Comparison of ENCODE assay signal across 21 cellular contexts in the genomic region with DNA sequence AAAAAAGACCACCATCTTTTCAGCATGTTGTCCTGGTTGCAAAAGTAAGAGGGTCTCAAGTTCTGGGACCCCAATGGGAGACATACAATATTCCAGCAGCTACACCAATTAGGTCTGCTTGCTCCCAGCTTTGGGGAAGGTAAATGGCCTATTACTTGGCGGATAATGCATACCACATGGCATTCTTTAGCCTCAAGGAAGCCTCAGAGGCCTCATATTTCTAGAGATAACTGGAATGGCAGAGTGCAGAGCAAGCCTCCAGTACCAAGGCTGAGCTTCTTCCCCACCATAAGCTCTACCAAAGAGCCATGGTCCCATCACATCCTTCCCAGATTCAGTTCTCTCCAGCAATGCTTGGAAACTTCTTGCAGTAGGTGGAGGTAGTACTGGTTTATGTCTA.
DNase-seq lines count a peak whose midpoint lies in the region; ATAC-seq, FAIRE-seq and TF ChIP-seq lines count a peak whose summit lies in the region.
"Had no signal": no experiment of that assay in that cellular context is flagged by ENCODE, and none has a peak within 500 bp of the region (broad histone marks: within the 10 kb centered on the region; RNA-seq: fewer than 3 reads in every experiment).

No MANE protein-coding gene starts in this region.

- H3K9me2 ChIP-seq in SK-N-SH (no peaks in the 10 kb centered on the region), Karpas-422 (replicated peaks; ENCODE audit: insufficient read depth, low read length) (no peaks in the 10 kb centered on the region)

- H3K9ac ChIP-seq in SK-N-SH (no peak overlapping the region), K562 (ENCODE audit: insufficient read depth in 1 of 2, low read depth in 2 of 2, low read length in 2 of 2) (no peak overlapping the region), Karpas-422 (ENCODE audit: low read length) (no peak overlapping the region)
- H3K9ac ChIP-seq: BLaER1, GM23248 had no signal

- TF ChIP-seq POLR2A in K562 (conservative IDR thresholded peaks at IDR 0.05): no peak

- H3K4me1 ChIP-seq in SK-N-SH (ENCODE audit: control insufficient read depth in 1 of 2, insufficient read depth in 2 of 2, low read depth in 1 of 2, low read length in 1 of 2) (peaks cover 0 to 7% of the 10 kb centered on the region in 2 experiments; a peak in 1 of 4 replicates), K562 (replicated peaks in 1 of 2; ENCODE audit: control insufficient read depth in 2 of 2, insufficient read depth in 2 of 2, low read length in 2 of 2) (no peaks in the 10 kb centered on the region; a peak in 2 of 5 replicates), Karpas-422 (ENCODE audit: low read length) (no peaks in the 10 kb centered on the region), aorta (ENCODE audit: control insufficient read depth in 1 of 2, insufficient read depth in 2 of 2, low read length in 2 of 2) (no peaks in the 10 kb centered on the region)

- H3K36me3 ChIP-seq in SK-N-SH (replicated peaks in 1 of 2; ENCODE audit: control insufficient read depth in 1 of 2, insufficient read depth in 2 of 2, low read length in 1 of 2): no peaks in the 10 kb centered on the region
- H3K36me3 ChIP-seq in K562 (ENCODE audit: control insufficient read depth, insufficient read depth, low read length): no peaks in the 10 kb centered on the region
- no peaks in the 10 kb centered on the region for H3K36me3 ChIP-seq in Karpas-422 (ENCODE audit: insufficient read depth, low read length)
- H3K36me3 ChIP-seq in aorta (ENCODE audit: control insufficient read depth in 1 of 2, insufficient read depth in 2 of 2, low read length in 1 of 2): no peaks in the 10 kb centered on the region
- H3K36me3 ChIP-seq: BLaER1 had no signal

- no peak for DNase-seq in SK-N-SH
- DNase-seq in K562 (ENCODE audit: extremely low read depth in 1 of 4, low spot score in 3 of 4): no peak
- peak; percentile 42 for DNase-seq in islet precursor cell
- DNase-seq in stimulated activated CD4-positive, alpha-beta T cell treated with anti-CD3 and anti-CD28 coated beads, Interleukin-1b, Interleukin-23, amount 100 ng/mL, for 48 hours: no peak
- DNase-seq in Karpas-422: no peak
- no peak for DNase-seq in NCI-H345 treated with DMSO at 0.1 percent for 48 hours (lab: John Stamatoyannopoulos, UW; ENCODE audit: unreplicated experiment)
- DNase-seq in aorta: no peak
- DNase-seq: CD4-positive, alpha-beta T cell; CD8-positive, alpha-beta memory T cell; DMS 273 treated with DMSO at 0.1 percent for 48 hours; DMS79; GF-D8; GM23248; H9 had no signal

- H3K79me2 ChIP-seq in SK-N-SH (ENCODE audit: insufficient read depth) (no peaks in the 10 kb centered on the region), K562 (ENCODE audit: control insufficient read depth, insufficient read depth, low read length) (no peaks in the 10 kb centered on the region), Karpas-422 (ENCODE audit: low read length) (no peaks in the 10 kb centered on the region)

- 80% methylated on average over 1 of the region's 1 CpG for WGBS in SK-N-SH (ENCODE audit: low lambda C conversion rate)
- 90% methylated on average over 1 of the region's 1 CpG for WGBS in K562 (ENCODE audit: insufficient coverage, low coverage, missing lambda C conversion rate)
- WGBS in aorta, 2 donors: 97 to 100% methylated on average over 1 of the region's 1 CpG

- ATAC-seq in SK-N-SH treated with all-trans-retinoic acid at 6 μM for 48 hours: peak; percentile 73
- no peak for ATAC-seq in K562
- ATAC-seq in aorta (ENCODE audit: low FRiP score): no peak
- ATAC-seq: HCT116 had no signal

- H3F3A ChIP-seq in SK-N-SH (replicated peaks; ENCODE audit: insufficient read depth): no peaks in the 10 kb centered on the region

- intact Hi-C loops in K562 (cut with micrococcal nuclease) (no loop called here), aorta (cut with DNase I) (no loop called here)

- POLR2A ChIA-PET in SK-N-SH (lab: Yijun Ruan, JAX) (no interaction called here), K562 (lab: Yijun Ruan, JAX) (interaction anchor here (0.8 kb wide), 1 partner anchor 53 kb away, joined by 3 read pairs; no protein-coding TSS in a partner anchor)

- no peak overlapping the region for H2AFZ ChIP-seq in SK-N-SH (ENCODE audit: low read depth)
- H2AFZ ChIP-seq in K562 (ENCODE audit: low read depth, low read length): 0 out of 2 replicates have a peak overlapping the region, but pooled peaks have one; percentile 51
- H2AFZ ChIP-seq in Karpas-422 (ENCODE audit: low read length): no peak overlapping the region
- H2AFZ ChIP-seq: GM23248 had no signal

- TF ChIP-seq CTCF in SK-N-SH (IDR thresholded peaks at IDR 0.05) (no peak), K562 (IDR thresholded peaks at IDR 0.05 in 2 of 3, conservative IDR thresholded peaks at IDR 0.05 in 1 of 3; ENCODE audit: insufficient read depth in 2 of 3, low read depth in 1 of 3, low read length in 3 of 3) (no peak)

- no TSS peak for BruUV-seq in K562 (replicated peaks; lab: Mats Ljungman, UMichigan)

- H3K27me3 ChIP-seq in SK-N-SH (ENCODE audit: insufficient read depth): peaks cover 4% of the 10 kb centered on the region; the same call in 1 of the 2 replicates
- no peaks in the 10 kb centered on the region for H3K27me3 ChIP-seq in K562 (ENCODE audit: control insufficient read depth in 2 of 2, insufficient read depth in 2 of 2, low read length in 2 of 2)
- no peaks in the 10 kb centered on the region for H3K27me3 ChIP-seq in Karpas-422 (ENCODE audit: low read length)
- no peaks in the 10 kb centered on the region for H3K27me3 ChIP-seq in aorta (ENCODE audit: control insufficient read depth in 1 of 2, insufficient read depth in 2 of 2, low read length in 1 of 2)
- H3K27me3 ChIP-seq: BLaER1 had no signal

- no peaks in the 10 kb centered on the region for H3K9me3 ChIP-seq in SK-N-SH
- no peaks in the 10 kb centered on the region for H3K9me3 ChIP-seq in K562 (replicated peaks; ENCODE audit: control insufficient read depth, insufficient read depth, low read depth, low read length)
- H3K9me3 ChIP-seq in Karpas-422 (ENCODE audit: low read length): no peaks in the 10 kb centered on the region
- no peaks in the 10 kb centered on the region for H3K9me3 ChIP-seq in aorta (ENCODE audit: control insufficient read depth, low read length)
- H3K9me3 ChIP-seq: BLaER1 had no signal

- CTCF ChIA-PET in SK-N-SH (lab: Yijun Ruan, JAX) (no interaction called here), K562 (lab: Yijun Ruan, JAX; ENCODE audit: low intra/inter-chr PET ratio) (no interaction called here)

- H4K20me1 ChIP-seq in SK-N-SH (ENCODE audit: insufficient read depth) (no peaks in the 10 kb centered on the region), K562 (replicated peaks; ENCODE audit: control insufficient read depth, insufficient read depth, low read length) (no peaks in the 10 kb centered on the region), Karpas-422 (ENCODE audit: insufficient read depth, low read depth, low read length) (no peaks in the 10 kb centered on the region)
- H4K20me1 ChIP-seq: BLaER1 had no signal

- no peak for FAIRE-seq in K562 (lab: Jason Lieb, UNC)
- FAIRE-seq: A204.1, D721Med, GM12892 had no signal

- in situ Hi-C loops in K562 (cut with MboI): no loop called here

- TF ChIP-seq RAD21 in SK-N-SH (IDR thresholded peaks at IDR 0.05; ENCODE audit: low read length) (no peak), K562 (CRISPR knock-in tag; conservative IDR thresholded peaks at IDR 0.05 in 1 of 2, IDR thresholded peaks at IDR 0.05 in 1 of 2) (no peak)

- H3K9me1 ChIP-seq in K562 (ENCODE audit: control insufficient read depth, insufficient read depth, low read length): no peaks in the 10 kb centered on the region

- H3K27ac ChIP-seq in SK-N-SH (ENCODE audit: low read depth in 2 of 2, low read length in 1 of 2): no peak overlapping the region
- no peak overlapping the region for H3K27ac ChIP-seq in K562 (ENCODE audit: extremely low read depth, low read depth, low read length)
- H3K27ac ChIP-seq in Karpas-422 (ENCODE audit: low read length): no peak overlapping the region
- H3K27ac ChIP-seq in aorta (ENCODE audit: low read depth in 1 of 2, low read length in 2 of 2): no peak overlapping the region
- H3K27ac ChIP-seq: 22Rv1, GM23248 had no signal

- H3K4me3 ChIP-seq in SK-N-SH (ENCODE audit: low read depth in 2 of 2, low read length in 1 of 2): no peak overlapping the region
- no peak overlapping the region for H3K4me3 ChIP-seq in K562
- H3K4me3 ChIP-seq in Karpas-422 (ENCODE audit: low read length): no peak overlapping the region
- no peak overlapping the region for H3K4me3 ChIP-seq in aorta (ENCODE audit: low read length in 2 of 2)
- H3K4me3 ChIP-seq: BLaER1, GM23248 had no signal

- H3K4me2 ChIP-seq in SK-N-SH (no peak overlapping the region), K562 (ENCODE audit: insufficient read depth, low read length) (no peak overlapping the region), Karpas-422 (ENCODE audit: low read depth, low read length, poor library complexity, severe bottlenecking) (no peak overlapping the region)

- TF ChIP-seq EP300 in SK-N-SH (IDR thresholded peaks at IDR 0.05; ENCODE audit: borderline replicate concordance in 1 of 2, low read depth in 1 of 2, low read length in 1 of 2) (no peak), K562 (IDR thresholded peaks at IDR 0.05; ENCODE audit: low read length) (no peak)

TF ChIP-seq in SK-N-SH treated with all-trans-retinoic acid at 6 μM for 48 hours, 23 proteins besides CTCF, POLR2A, EP300 and RAD21 (continues in another document):
- TF ChIP-seq ESRRG (CRISPR knock-in tag; IDR thresholded peaks at IDR 0.05) (no peak), BACH2 (CRISPR knock-in tag; IDR thresholded peaks at IDR 0.05; ENCODE audit: borderline replicate concordance) (no peak)

TF ChIP-seq in SK-N-SH, 30 proteins besides CTCF, POLR2A, EP300 and RAD21 (continues in another document):
- TF ChIP-seq EZH2phosphoT487 (IDR thresholded peaks at IDR 0.05; ENCODE audit: borderline replicate concordance, low read depth): no peak
- TF ChIP-seq SIN3A (IDR thresholded peaks at IDR 0.05; ENCODE audit: borderline replicate concordance, low read depth, low read length): no peak
- no peak for TF ChIP-seq MEF2A (IDR thresholded peaks at IDR 0.05; ENCODE audit: borderline replicate concordance, low read depth)

TF ChIP-seq in K562, 482 proteins besides CTCF, POLR2A, EP300 and RAD21 (continues in another document):
- TF ChIP-seq NCOA1 (IDR thresholded peaks at IDR 0.05; ENCODE audit: low read depth) (no peak), ARHGAP35 (IDR thresholded peaks at IDR 0.05; ENCODE audit: partially characterized antibody) (no peak)
